ENCODE assay signal across 1 cellular context in genomic region chr1:234978397-234979291, GRCh38.
A peak's percentile ranks its signal among the peaks of the same experiment; 100 is the strongest.
TF ChIP-seq lines count a peak whose summit lies in the region.

No MANE protein-coding gene starts in this region.

TF ChIP-seq in HepG2, 621 proteins besides CTCF, POLR2A, EP300 and RAD21 (continued from another document and continues in another):
- TF ChIP-seq ZBTB39 (CRISPR knock-in tag; IDR thresholded peaks at IDR 0.05) (0 out of 2 replicates have a peak, but pooled peaks have one; percentile 82), ATRX (CRISPR knock-in tag; IDR thresholded peaks at IDR 0.05; ENCODE audit: borderline replicate concordance) (no peak), ATF3 (CRISPR knock-in tag; IDR thresholded peaks at IDR 0.05) (peak; percentile 83; the same call in 1 of the 2 replicates), ZNF564 (CRISPR knock-in tag; IDR thresholded peaks at IDR 0.05) (no peak), DNMT1 (CRISPR knock-in tag; IDR thresholded peaks at IDR 0.05) (0 out of 2 replicates have a peak, but pooled peaks have one; percentile 43), LRRFIP1 (CRISPR knock-in tag; conservative IDR thresholded peaks at IDR 0.05) (0 out of 2 replicates have a peak, but pooled peaks have one; percentile 58), SIX4 (CRISPR knock-in tag; IDR thresholded peaks at IDR 0.05) (peak; percentile 88), ZBTB37 (CRISPR knock-in tag; IDR thresholded peaks at IDR 0.05) (peak; percentile 95), NFE2L2 (IDR thresholded peaks at IDR 0.05; ENCODE audit: low read length) (no peak), ZNF276 (CRISPR knock-in tag; IDR thresholded peaks at IDR 0.05; ENCODE audit: low read depth) (no peak), ASH2L (IDR thresholded peaks at IDR 0.05; ENCODE audit: insufficient read length, low read depth, low read length) (peak; percentile 49), ZKSCAN5 (CRISPR knock-in tag; IDR thresholded peaks at IDR 0.05) (no peak), AFF4 (CRISPR knock-in tag; IDR thresholded peaks at IDR 0.05) (peak; percentile 84), ZNF331 (CRISPR knock-in tag; IDR thresholded peaks at IDR 0.05) (peak; percentile 56; the same call in 1 of the 2 replicates), ZNF24 (IDR thresholded peaks at IDR 0.05) (peak; percentile 65; the same call in 1 of the 2 replicates), THRA (CRISPR knock-in tag; IDR thresholded peaks at IDR 0.05; ENCODE audit: borderline replicate concordance) (peak; percentile 83; the same call in 1 of the 2 replicates), ZNF740 (CRISPR knock-in tag; IDR thresholded peaks at IDR 0.05) (no peak), SALL2 (CRISPR knock-in tag; IDR thresholded peaks at IDR 0.05) (no peak), HIC2 (CRISPR knock-in tag; IDR thresholded peaks at IDR 0.05; ENCODE audit: low read depth) (peak; percentile 69; the same call in 1 of the 2 replicates), ZNF784 (CRISPR knock-in tag; IDR thresholded peaks at IDR 0.05; ENCODE audit: borderline replicate concordance) (0 out of 2 replicates have a peak, but pooled peaks have one; percentile 42), NFE2L1 (CRISPR knock-in tag; IDR thresholded peaks at IDR 0.05; ENCODE audit: borderline replicate concordance) (no peak), SNRNP70 (IDR thresholded peaks at IDR 0.05; ENCODE audit: low read depth, low read length) (no peak), NFAT5 (CRISPR knock-in tag; IDR thresholded peaks at IDR 0.05) (no peak), ZNF605 (CRISPR knock-in tag; IDR thresholded peaks at IDR 0.05) (peak; percentile 31; the same call in 1 of the 2 replicates), ETV6 (CRISPR knock-in tag; conservative IDR thresholded peaks at IDR 0.05) (peak; percentile 50; the same call in 1 of the 2 replicates), ZNF292 (CRISPR knock-in tag; IDR thresholded peaks at IDR 0.05; ENCODE audit: borderline replicate concordance, low read depth) (peak; percentile 85), DBP (CRISPR knock-in tag; IDR thresholded peaks at IDR 0.05; ENCODE audit: not compliant biosample characterization) (no peak), PHB2 (IDR thresholded peaks at IDR 0.05; ENCODE audit: partially characterized antibody) (no peak), XBP1 (CRISPR knock-in tag; IDR thresholded peaks at IDR 0.05) (no peak), TBL1XR1 (IDR thresholded peaks at IDR 0.05; ENCODE audit: borderline replicate concordance, low read length, partially characterized antibody) (peak; percentile 88)
